Comparison of ENCODE assay signal across 28 cellular contexts in the genomic region with DNA sequence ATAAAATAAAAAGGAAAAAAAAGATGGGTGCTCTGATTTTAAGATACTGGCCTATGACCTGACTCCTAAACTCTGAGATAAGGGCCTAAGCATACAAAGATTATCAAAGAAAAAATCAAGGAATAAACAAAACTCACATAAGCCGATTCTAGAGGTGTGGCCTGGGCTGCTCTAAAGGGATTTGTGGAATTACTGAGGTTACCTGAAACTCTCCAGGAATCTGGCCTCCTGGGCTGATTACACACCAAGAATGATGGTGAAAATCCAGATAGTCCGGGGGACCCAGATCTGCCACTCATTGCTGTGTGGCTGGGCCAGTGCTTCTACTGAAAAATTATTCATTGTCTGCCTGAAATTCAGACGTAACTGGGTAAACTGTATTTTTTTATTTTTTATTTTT. TPM values are rescaled to one million over a fixed set of nuclear protein-coding genes. Genes with fewer than 3 reads are reported as not detected.
DNase-seq lines count a peak whose midpoint lies in the region; ATAC-seq and TF ChIP-seq lines count a peak whose summit lies in the region.
"Had no signal": no experiment of that assay in that cellular context is flagged by ENCODE, and none has a peak within 500 bp of the region (broad histone marks: within the 10 kb centered on the region; RNA-seq: fewer than 3 reads in every experiment).

No MANE protein-coding gene starts in this region.

- no peaks in the 10 kb centered on the region for H3K36me3 Mint-ChIP-seq in activated T-helper 2 cell treated with anti-CD3 and anti-CD28 coated beads, Interferon-gamma antibody, Interleukin-2, Interleukin-4, amounts not matched to agents 10 μg/mL and 5 μg/mL and 100 μg/mL, durations not matched to agents 14 hours and 24 hours and 36 hours (ENCODE audit: low read depth)

- WGBS in body of pancreas, 2 donors: 23 to 31% methylated on average over 3 of the region's 3 CpGs

- H3K36me3 ChIP-seq in PC-3 (ENCODE audit: low read depth, low read length) (no peaks in the 10 kb centered on the region), body of pancreas (replicated peaks in 1 of 2; ENCODE audit: insufficient read depth in 1 of 2, low read depth in 2 of 2) (no peaks in the 10 kb centered on the region)
- H3K36me3 ChIP-seq: MG63 had no signal

- DNase-seq in HuH-7 (ENCODE audit: low spot score): peak; percentile 61
- peak; percentile 59 for DNase-seq in PC-3
- DNase-seq in body of pancreas: peak in 2 of 4 donors; percentile 25 to 26
- DNase-seq in renal cortical epithelial cell (ENCODE audit: low read depth): peak; percentile 61
- no peak for DNase-seq in activated T-helper 2 cell treated with anti-CD3 and anti-CD28 coated beads, Interferon-gamma antibody, Interleukin-2, Interleukin-4, amounts not matched to agents 10 μg/mL and 5 μg/mL and 100 μg/mL, durations not matched to agents 14 hours and 24 hours and 36 hours (ENCODE audit: low spot score)
- DNase-seq in stimulated activated CD4-positive, alpha-beta T cell treated with anti-CD3 and anti-CD28 coated beads, Interleukin-12 subunit alpha, Interleukin-12 subunit beta, amount 100 ng/mL, for 4 hours: no peak
- DNase-seq in activated gamma-delta T cell treated with Interleukin-2 at 50 U/mL for 16 hours: no peak
- DNase-seq: ACHN; DMS153; DND-41; GM23248; H7; HFFc6; Kasumi-1; MG63; NCI-H1105 treated with DMSO at 0.1 percent for 48 hours; NCI-H146; NCI-H1930; NCI-H2107; NCI-H446; NCI-H524 treated with DMSO at 0.1 percent for 48 hours; NCI-H774; NK-92 treated with Interleukin-12 subunit alpha and Interleukin-12 subunit beta, amount 100 ng/mL, for 24 hours; SHP77 had no signal

- BruUV-seq in PC-3 (replicated peaks; lab: Mats Ljungman, UMichigan): no TSS peak

- no peak for ATAC-seq in PC-3
- peak; percentile 64 for ATAC-seq in body of pancreas
- ATAC-seq: K562 had no signal

- H3K27ac ChIP-seq in PC-3 (ENCODE audit: low read length): 0 out of 2 replicates have a peak overlapping the region, but pooled peaks have one; percentile 11
- peak overlapping the region in 1 of 4 donors; percentile 27 for H3K27ac ChIP-seq in body of pancreas
- H3K27ac ChIP-seq: GM23248, HL-60, RWPE1 had no signal

- no peaks in the 10 kb centered on the region for H4K20me1 ChIP-seq in PC-3 (ENCODE audit: low read length)

- no peaks in the 10 kb centered on the region for H3K27me3 ChIP-seq in PC-3 (ENCODE audit: low read length)
- H3K27me3 ChIP-seq in body of pancreas: peaks cover 0 to 3% of the 10 kb centered on the region in 2 donors
- H3K27me3 ChIP-seq: MG63 had no signal

- H3K4me1 Mint-ChIP-seq in activated T-helper 2 cell treated with anti-CD3 and anti-CD28 coated beads, Interferon-gamma antibody, Interleukin-2, Interleukin-4, amounts not matched to agents 10 μg/mL and 5 μg/mL and 100 μg/mL, durations not matched to agents 14 hours and 24 hours and 36 hours (ENCODE audit: low read depth): peaks cover 30% of the 10 kb centered on the region

- no peak overlapping the region for H3K4me3 Mint-ChIP-seq in activated T-helper 2 cell treated with anti-CD3 and anti-CD28 coated beads, Interferon-gamma antibody, Interleukin-2, Interleukin-4, amounts not matched to agents 10 μg/mL and 5 μg/mL and 100 μg/mL, durations not matched to agents 14 hours and 24 hours and 36 hours (ENCODE audit: low read depth)
- H3K4me3 Mint-ChIP-seq: HFFc6; T-helper 1 cell treated with Interleukin-12 subunit alpha and Interleukin-12 subunit beta and Interleukin-4 antibody, amounts not matched to agents 30 μg/mL and 1 μg/mL, for 36 hours had no signal

- no peaks in the 10 kb centered on the region for H3K9me3 Mint-ChIP-seq in activated T-helper 2 cell treated with anti-CD3 and anti-CD28 coated beads, Interferon-gamma antibody, Interleukin-2, Interleukin-4, amounts not matched to agents 10 μg/mL and 5 μg/mL and 100 μg/mL, durations not matched to agents 14 hours and 24 hours and 36 hours
- H3K9me3 Mint-ChIP-seq: HFFc6; T-helper 1 cell treated with Interleukin-12 subunit alpha and Interleukin-12 subunit beta and Interleukin-4 antibody, amounts not matched to agents 30 μg/mL and 1 μg/mL, for 36 hours had no signal

- H3K4me2 ChIP-seq in PC-3 (ENCODE audit: low read length): no peak overlapping the region

- H2AFZ ChIP-seq in PC-3 (ENCODE audit: low read length): no peak overlapping the region
- H2AFZ ChIP-seq: GM23248 had no signal

- H3K9me3 ChIP-seq in PC-3 (ENCODE audit: low read length): no peaks in the 10 kb centered on the region
- H3K9me3 ChIP-seq in body of pancreas: no peaks in the 10 kb centered on the region
- H3K9me3 ChIP-seq: MG63 had no signal

- no peaks in the 10 kb centered on the region for H3K27me3 Mint-ChIP-seq in activated T-helper 2 cell treated with anti-CD3 and anti-CD28 coated beads, Interferon-gamma antibody, Interleukin-2, Interleukin-4, amounts not matched to agents 10 μg/mL and 5 μg/mL and 100 μg/mL, durations not matched to agents 14 hours and 24 hours and 36 hours (ENCODE audit: low read depth)

- H3K4me3 ChIP-seq in PC-3 (ENCODE audit: low read length) (no peak overlapping the region), body of pancreas (no peak overlapping the region)
- H3K4me3 ChIP-seq: GM23248, K562, MG63 had no signal

- H3K4me1 ChIP-seq in PC-3 (ENCODE audit: insufficient read depth, low read length) (peaks cover 29% of the 10 kb centered on the region), body of pancreas (peaks cover 10% of the 10 kb centered on the region)

- H3K9ac ChIP-seq in PC-3 (ENCODE audit: low read length): no peak overlapping the region
- H3K9ac ChIP-seq: GM23248 had no signal

- POLR2A ChIA-PET in PC-3 (lab: Charles Lee; ENCODE audit: unreplicated experiment): no interaction called here

- no peaks in the 10 kb centered on the region for H3K79me2 ChIP-seq in PC-3 (ENCODE audit: low read length)

- no peaks in the 10 kb centered on the region for H3K9me2 ChIP-seq in PC-3 (replicated peaks; ENCODE audit: low read length)

- no peak for TF ChIP-seq POLR2A in body of pancreas (IDR thresholded peaks at IDR 0.05)

- no peaks in the 10 kb centered on the region for H3F3A ChIP-seq in PC-3 (ENCODE audit: low read length, unreplicated experiment)

- CTCF ChIA-PET in PC-3 (lab: Charles Lee): no interaction called here

- no peak overlapping the region for H3K27ac Mint-ChIP-seq in activated T-helper 2 cell treated with anti-CD3 and anti-CD28 coated beads, Interferon-gamma antibody, Interleukin-2, Interleukin-4, amounts not matched to agents 10 μg/mL and 5 μg/mL and 100 μg/mL, durations not matched to agents 14 hours and 24 hours and 36 hours
- H3K27ac Mint-ChIP-seq: HFFc6; T-helper 1 cell treated with Interleukin-12 subunit alpha and Interleukin-12 subunit beta and Interleukin-4 antibody, amounts not matched to agents 30 μg/mL and 1 μg/mL, for 36 hours had no signal

- TF ChIP-seq CTCF in PC-3 (conservative IDR thresholded peaks at IDR 0.05; ENCODE audit: low read depth, low read length) (no peak), body of pancreas (IDR thresholded peaks at IDR 0.05) (no peak)

- intact Hi-C loops in PC-3 (cut with micrococcal nuclease) (no loop called here), body of pancreas (cut with DNase I) (no loop called here)
- intact Hi-C loops in activated T-helper 2 cell treated with anti-CD3 and anti-CD28 coated beads, Interferon-gamma antibody, Interleukin-2, Interleukin-4, amounts not matched to agents 10 μg/mL and 5 μg/mL and 100 μg/mL, durations not matched to agents 14 hours and 24 hours and 36 hours (cut with micrococcal nuclease): no loop called here

RNA-seq across cellular contexts. Expression of gene SMOX, which starts 10.6 kb away (rescaled TPM):
- total RNA-seq in PC-3 (2014; rRNA removed): 59.3 and 82.4 TPM in 2 replicates
- 10 to 100 TPM in 1 of 2 donors, 1 to 10 TPM in 1; 6.3 to 14.8 TPM for total RNA-seq in body of pancreas
- total RNA-seq in renal cortical epithelial cell: 20.5 and 54.1 TPM in 2 replicates
- 36.4 and 38.7 TPM in 2 replicates for total RNA-seq in activated T-helper 2 cell treated with anti-CD3 and anti-CD28 coated beads, Interferon-gamma antibody, Interleukin-2, Interleukin-4, amounts not matched to agents 10 μg/mL and 5 μg/mL and 100 μg/mL, durations not matched to agents 14 hours and 24 hours and 36 hours

Comparison
In these comparisons a context has a peak if more than half of its experiments do, and no peak if none do; other contexts are left out.
1. DNase-seq: peak in HuH-7 (single experiment), PC-3 (single experiment) and renal cortical epithelial cell (single experiment); none in activated T-helper 2 cell treated with anti-CD3 and anti-CD28 coated beads, Interferon-gamma antibody, Interleukin-2, Interleukin-4, amounts not matched to agents 10 μg/mL and 5 μg/mL and 100 μg/mL, durations not matched to agents 14 hours and 24 hours and 36 hours (single experiment), stimulated activated CD4-positive, alpha-beta T cell treated with anti-CD3 and anti-CD28 coated beads, Interleukin-12 subunit alpha, Interleukin-12 subunit beta, amount 100 ng/mL, for 4 hours (single experiment) and activated gamma-delta T cell treated with Interleukin-2 at 50 U/mL for 16 hours (single experiment).